ENCODE assay signal across 26 cellular contexts in the genomic region with DNA sequence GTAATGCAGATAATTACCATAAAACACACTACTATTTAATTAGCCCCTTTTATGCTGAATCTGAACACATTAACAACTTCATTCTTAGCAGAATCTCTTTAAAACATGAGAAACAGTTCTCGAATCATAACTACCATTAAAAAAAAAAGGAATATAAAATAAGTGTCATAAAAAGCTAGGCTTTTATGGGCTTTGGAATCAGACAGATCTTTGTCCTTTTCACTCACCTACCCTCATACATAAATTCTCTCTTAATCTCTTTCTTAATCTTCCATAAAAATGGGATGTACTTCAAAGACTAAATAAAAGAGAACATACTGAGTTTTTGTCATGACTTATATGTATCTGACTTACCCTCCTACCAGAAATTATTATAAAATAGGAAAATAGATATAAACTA.
DNase-seq lines count a peak whose midpoint lies in the region; FAIRE-seq and TF ChIP-seq lines count a peak whose summit lies in the region.
"Had no signal": no experiment of that assay in that cellular context is flagged by ENCODE, and none has a peak within 500 bp of the region (broad histone marks: within the 10 kb centered on the region; RNA-seq: fewer than 3 reads in every experiment).

No MANE protein-coding gene starts in this region.

- CTCF ChIA-PET in A673 (lab: Charles Lee): no interaction called here

- peak overlapping the region; percentile 59 for H2AFZ ChIP-seq in smooth muscle cell (ENCODE audit: low read depth)

- no peaks in the 10 kb centered on the region for H3K36me3 ChIP-seq in A673 (ENCODE audit: insufficient read depth, low read length, poor library complexity, severe bottlenecking)
- no peaks in the 10 kb centered on the region for H3K36me3 ChIP-seq in smooth muscle cell (ENCODE audit: low read depth)
- H3K36me3 ChIP-seq: BE2C, BLaER1 had no signal

- H3K4me3 ChIP-seq in A673 (ENCODE audit: low read depth, low read length, poor library complexity, severe bottlenecking) (no peak overlapping the region), smooth muscle cell (no peak overlapping the region)
- H3K4me3 ChIP-seq: A549, BLaER1, GM12878 had no signal

- H3K27ac ChIP-seq in A673 (ENCODE audit: low read depth, low read length, poor library complexity, severe bottlenecking) (no peak overlapping the region), smooth muscle cell (ENCODE audit: low read depth) (no peak overlapping the region)
- H3K27ac ChIP-seq: A549, BLaER1 had no signal

- POLR2A ChIA-PET in A673 (lab: Charles Lee; ENCODE audit: low non-redundant PET): no interaction called here

- DNase-seq in A673 (ENCODE audit: low spot score): peak; percentile 5
- DNase-seq in LoVo (ENCODE audit: low spot score): peak; percentile 8
- DNase-seq in smooth muscle cell (lab: John Stamatoyannopoulos, UW; ENCODE audit: unreplicated experiment): no peak
- DNase-seq in islet precursor cell: no peak
- DNase-seq in KBM-7: no peak
- no peak for DNase-seq in HPDE6-E6E7 (ENCODE audit: extremely low spot score)
- no peak for DNase-seq in HUDEP-2 (lab: John Stamatoyannopoulos, UW; ENCODE audit: unreplicated experiment in 76 of 76)
- DNase-seq: ACHN; BE2C; C1 segment of cervical spinal cord; CD4-positive, alpha-beta memory T cell; CD4-positive, CD25-positive, alpha-beta regulatory T cell; CD8-positive, alpha-beta memory T cell; COR-L47; DMS 273 treated with DMSO at 0.1 percent for 48 hours; DMS53; DMS79; DND-41; EL; GDM1 had no signal

- FAIRE-seq in endometrium (lab: Jason Lieb, UNC): peak; percentile 18
- FAIRE-seq: A549, GM12878, GM12892, GM18507 had no signal

- H3K4me2 ChIP-seq in smooth muscle cell: no peak overlapping the region
- H3K4me2 ChIP-seq: A549, BLaER1 had no signal

- H3K27me3 ChIP-seq in A673 (replicated peaks; ENCODE audit: insufficient read depth, low read depth, low read length, poor library complexity) (no peaks in the 10 kb centered on the region), smooth muscle cell (ENCODE audit: low read depth) (no peaks in the 10 kb centered on the region)
- H3K27me3 ChIP-seq: BE2C, BLaER1 had no signal

- TF ChIP-seq CTCF in A673 (conservative IDR thresholded peaks at IDR 0.05; ENCODE audit: low read depth, low read length) (no peak), smooth muscle cell (IDR thresholded peaks at IDR 0.05; ENCODE audit: borderline replicate concordance, insufficient read depth, poor library complexity, severe bottlenecking) (no peak)

- 90% methylated on average over 1 of the region's 1 CpG for WGBS in smooth muscle cell (ENCODE audit: low lambda C conversion rate)

- no peaks in the 10 kb centered on the region for H3K79me2 ChIP-seq in smooth muscle cell (ENCODE audit: low read depth)

- H3K9me3 ChIP-seq in A673 (ENCODE audit: low read depth, low read length, poor library complexity, severe bottlenecking) (no peaks in the 10 kb centered on the region), smooth muscle cell (replicated peaks; ENCODE audit: low read depth) (no peaks in the 10 kb centered on the region)
- H3K9me3 ChIP-seq: A549, BE2C, BLaER1 had no signal

- no peaks in the 10 kb centered on the region for H3F3A ChIP-seq in smooth muscle cell (ENCODE audit: low read depth)

- H3K9ac ChIP-seq in smooth muscle cell (ENCODE audit: low read depth): no peak overlapping the region
- H3K9ac ChIP-seq: BLaER1 had no signal

- H4K20me1 ChIP-seq in smooth muscle cell (ENCODE audit: low read depth): no peaks in the 10 kb centered on the region
- H4K20me1 ChIP-seq: BLaER1 had no signal

- BruUV-seq in A673 (replicated peaks; lab: Mats Ljungman, UMichigan): no TSS peak

- H3K4me1 ChIP-seq in A673 (ENCODE audit: insufficient read depth, low read length, poor library complexity, severe bottlenecking) (peaks cover 12% of the 10 kb centered on the region), smooth muscle cell (ENCODE audit: low read depth) (no peaks in the 10 kb centered on the region)
- H3K4me1 ChIP-seq: A549, BLaER1 had no signal

- intact Hi-C loops in A673 (cut with micrococcal nuclease; ENCODE audit: unreplicated experiment): no loop called here

- in situ Hi-C loops in KBM-7 (cut with MboI; ENCODE audit: low pct_unique_long_range_greater_than_20kb, low sequenced_read_pairs): no loop called here

Comparison
In these comparisons a context has a peak if more than half of its experiments do, and no peak if none do; other contexts are left out.
1. DNase-seq: peak in A673 (single experiment) and LoVo (single experiment); none in smooth muscle cell (single experiment), islet precursor cell (single experiment), KBM-7 (single experiment), HPDE6-E6E7 (single experiment) and HUDEP-2 (0 of 76).